Comparison of ENCODE assay signal across 8 cellular contexts in the genomic region with DNA sequence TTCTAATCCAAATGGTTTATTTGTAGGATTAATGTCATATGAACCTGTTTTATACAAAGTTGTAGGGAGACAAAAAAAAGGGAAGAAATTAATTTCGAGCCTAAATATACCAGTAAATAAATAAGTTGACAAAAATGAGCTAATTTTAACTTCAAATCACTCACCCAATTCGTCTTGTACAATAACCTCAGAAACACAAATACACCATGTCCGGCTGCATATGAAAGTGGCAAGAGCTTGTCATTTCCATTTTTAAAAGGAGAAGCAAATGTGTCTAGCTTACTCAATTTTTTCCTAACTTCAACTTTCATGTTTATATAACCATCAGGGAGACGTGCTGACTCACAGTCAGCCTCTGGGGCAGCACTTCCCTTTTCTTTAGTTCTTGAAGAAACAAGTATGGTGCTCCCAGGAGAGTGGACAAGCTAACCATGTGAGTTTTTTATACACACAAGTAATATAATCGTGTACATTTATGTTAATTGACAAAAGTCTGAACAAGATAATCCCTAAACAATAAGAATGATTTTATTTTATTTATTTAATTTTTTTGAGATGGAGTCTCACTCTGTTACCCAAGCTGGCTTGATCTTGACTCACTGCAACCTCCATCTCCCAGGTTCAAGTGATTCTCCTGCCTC. TPM values are rescaled to one million over a fixed set of nuclear protein-coding genes. Genes with fewer than 3 reads are reported as not detected.
DNase-seq lines count a peak whose midpoint lies in the region; ATAC-seq and TF ChIP-seq lines count a peak whose summit lies in the region.

No MANE protein-coding gene starts in this region.

- H3K4me1 ChIP-seq in gastrocnemius medialis: no peaks in the 10 kb centered on the region

- intact Hi-C loops in gastrocnemius medialis (cut with DNase I; ENCODE audit: low total_unique reads): no loop called here

- TF ChIP-seq CTCF in AG04450 (IDR thresholded peaks at IDR 0.05; ENCODE audit: low read depth, low read length) (no peak), gastrocnemius medialis (IDR thresholded peaks at IDR 0.05 in 4 of 5, conservative IDR thresholded peaks at IDR 0.05 in 1 of 5) (no peak), progenitor cell of endocrine pancreas (IDR thresholded peaks at IDR 0.05; ENCODE audit: unreplicated experiment) (no peak)

- no peak overlapping the region for H3K4me3 Mint-ChIP-seq in progenitor cell of endocrine pancreas (ENCODE audit: low read depth)

- no peaks in the 10 kb centered on the region for H3K27me3 Mint-ChIP-seq in progenitor cell of endocrine pancreas

- TF ChIP-seq POLR2A in gastrocnemius medialis (IDR thresholded peaks at IDR 0.05): no peak

- CTCF ChIA-PET in AG04450 (lab: Charles Lee): interaction anchor here (1.0 to 1.4 kb wide), 3 partner anchors 10 to 450 kb away, joined by 3 to 5 read pairs (median 4); no protein-coding TSS in a partner anchor

- no peak overlapping the region for H3K27ac Mint-ChIP-seq in progenitor cell of endocrine pancreas

- H3K9me3 ChIP-seq in AG04450 (ENCODE audit: control insufficient read depth, insufficient read depth, low read length) (no peaks in the 10 kb centered on the region), gastrocnemius medialis (no peaks in the 10 kb centered on the region)

- H3K27me3 ChIP-seq in AG04450 (ENCODE audit: control insufficient read depth, insufficient read depth, low read length) (no peaks in the 10 kb centered on the region), gastrocnemius medialis (no peaks in the 10 kb centered on the region)

- in situ Hi-C loops in SK-MEL-5 (cut with HindIII; ENCODE audit: low pct_unique_long_range_greater_than_20kb, low sequenced_read_pairs): no loop called here
- in situ Hi-C loops in gastrocnemius medialis (cut with MboI; ENCODE audit: low sequenced_read_pairs in 4 of 4): no loop called here

- peak; percentile 89 for ATAC-seq in GM18870 (IDR thresholded peaks at IDR 0.05; ENCODE audit: unreplicated experiment)
- ATAC-seq in HG03066 (IDR thresholded peaks at IDR 0.05; ENCODE audit: low read depth, unreplicated experiment): peak; percentile 91
- ATAC-seq in gastrocnemius medialis: peak; percentile 39 to 56

- peaks cover 8% of the 10 kb centered on the region for H3K4me1 Mint-ChIP-seq in progenitor cell of endocrine pancreas (ENCODE audit: low read depth)

- H3K27ac ChIP-seq in AG04450 (ENCODE audit: low read depth, low read length) (peak overlapping the region; percentile 33), gastrocnemius medialis (peak overlapping the region in 2 of 4 donors; percentile 1 to 32)

- POLR2A ChIA-PET in AG04450 (lab: Yijun Ruan, JAX): interaction anchor here (1.0 to 1.2 kb wide), 3 partner anchors 25 to 216 kb away, joined by 3 to 4 read pairs (median 3); no protein-coding TSS in a partner anchor

- H3K36me3 Mint-ChIP-seq in progenitor cell of endocrine pancreas (ENCODE audit: insufficient read depth): no peaks in the 10 kb centered on the region

- DNase-seq in AG04450 (ENCODE audit: low read depth, low spot score): peak; percentile 63
- DNase-seq in SK-MEL-5 (ENCODE audit: low read depth, low spot score): peak; percentile 34
- peak; percentile 72 for DNase-seq in fibroblast of the conjunctiva (ENCODE audit: low read depth)
- DNase-seq in gastrocnemius medialis: peak; percentile 13 to 40
- no peak for DNase-seq in cerebellar nuclear complex (lab: John Stamatoyannopoulos, UW)
- no peak for DNase-seq in progenitor cell of endocrine pancreas (ENCODE audit: low spot score, unreplicated experiment)

- H3K4me3 ChIP-seq in AG04450 (ENCODE audit: low read depth, low read length): peak overlapping the region; percentile 21
- no peak overlapping the region for H3K4me3 ChIP-seq in gastrocnemius medialis

- peaks cover 5% of the 10 kb centered on the region for H3K9me3 Mint-ChIP-seq in progenitor cell of endocrine pancreas (ENCODE audit: low read depth)

- H3K36me3 ChIP-seq in gastrocnemius medialis: no peaks in the 10 kb centered on the region

RNA-seq across cellular contexts. Expression of a gene that starts 55.5 kb away (rescaled TPM):
- polyA plus RNA-seq in AG04450 (2011; rRNA removed): 115 and 120 TPM in 2 replicates
- 151 and 183 TPM in 2 replicates for polyA minus RNA-seq in AG04450 (2011; rRNA and poly(A)+ RNA removed)
- total RNA-seq in SK-MEL-5 (2014; rRNA removed; shearing (Covaris generic)): 574 and 592 TPM in 2 replicates
- polyA plus RNA-seq in SK-MEL-5 (2015; cell fraction: cytosol; rRNA removed): 387 and 425 TPM in 2 replicates
- polyA plus RNA-seq in SK-MEL-5 (2015; cell fraction: nucleus; rRNA removed): 1,708 and 1,864 TPM in 2 replicates
- total RNA-seq in gastrocnemius medialis: 100 to 1,000 TPM in 1 of 4 donors, 10 to 100 TPM in 3; 43.7 to 100 (median 56.2) TPM
- total RNA-seq in progenitor cell of endocrine pancreas: 13.9 and 17.8 TPM in 2 replicates

Comparison
In these comparisons a context has a peak if more than half of its experiments do, and no peak if none do; other contexts are left out.
1. DNase-seq: peak in AG04450 (single experiment), SK-MEL-5 (single experiment), fibroblast of the conjunctiva (single experiment) and gastrocnemius medialis (2 of 2); none in cerebellar nuclear complex (0 of 2) and progenitor cell of endocrine pancreas (single experiment).
2. Peak in every context shown above with its lines, with median percentiles within 50 percentile points of each other: ATAC-seq.